In the genomic region with DNA sequence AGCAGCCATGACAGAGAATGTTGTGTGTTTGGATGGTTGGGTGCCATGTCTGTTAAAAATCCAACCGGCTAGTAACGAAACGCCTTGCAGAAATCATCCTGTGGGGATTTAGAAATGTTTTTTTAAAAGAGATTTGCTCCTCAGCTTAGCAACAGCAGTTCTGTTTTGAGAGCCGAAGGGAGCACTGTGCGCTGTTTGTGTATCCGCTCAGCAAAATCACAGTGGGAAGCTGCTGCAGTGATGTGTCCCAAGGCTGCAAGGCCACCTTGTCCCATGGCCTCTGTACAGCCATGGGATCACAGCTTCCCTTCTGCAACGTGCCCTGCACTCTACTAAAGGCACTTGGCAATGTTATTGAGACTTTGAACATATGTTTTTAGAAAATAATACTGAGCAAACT, we compare ENCODE assay signal across 12 cellular contexts. TPM values are rescaled to one million over a fixed set of nuclear protein-coding genes. Genes with fewer than 3 reads are reported as not detected.
DNase-seq lines count a peak whose midpoint lies in the region; ATAC-seq and TF ChIP-seq lines count a peak whose summit lies in the region.
"Had no signal": no experiment of that assay in that cellular context is flagged by ENCODE, and none has a peak within 500 bp of the region (broad histone marks: within the 10 kb centered on the region; RNA-seq: fewer than 3 reads in every experiment).

No MANE protein-coding gene starts in this region.

- H3K4me1 Mint-ChIP-seq in glutamatergic neuron (ENCODE audit: low read depth, unreplicated experiment) (peaks cover 55% of the 10 kb centered on the region), Caco-2 (ENCODE audit: low read depth, unreplicated experiment) (peaks cover 6% of the 10 kb centered on the region)

- peak overlapping the region; percentile 81 for H3K4ac ChIP-seq in trophoblast cell (ENCODE audit: low read depth, low read length)

- no peak overlapping the region for H2BK120ac ChIP-seq in trophoblast cell (ENCODE audit: insufficient read depth, low read length, poor library complexity)

- H2AFZ ChIP-seq in trophoblast cell (ENCODE audit: insufficient read depth, low read length, poor library complexity), result peak overlapping the region; percentile 43

- no TSS peak for BruUV-seq in Caco-2 (replicated peaks; lab: Mats Ljungman, UMichigan)

- H3K9ac ChIP-seq in trophoblast cell (ENCODE audit: low read length), result no peak overlapping the region

- no peak overlapping the region for H3K18ac ChIP-seq in trophoblast cell (ENCODE audit: low read length)

- H3K36me3 Mint-ChIP-seq in glutamatergic neuron (ENCODE audit: unreplicated experiment) (no peaks in the 10 kb centered on the region), Caco-2 (ENCODE audit: insufficient read depth, unreplicated experiment) (no peaks in the 10 kb centered on the region)

- peaks cover 6% of the 10 kb centered on the region for H3K27me3 Mint-ChIP-seq in glutamatergic neuron (ENCODE audit: unreplicated experiment)
- no peaks in the 10 kb centered on the region for H3K27me3 Mint-ChIP-seq in Caco-2 (ENCODE audit: insufficient read depth, unreplicated experiment)

- peaks cover 33% of the 10 kb centered on the region for H3K79me2 ChIP-seq in trophoblast cell (ENCODE audit: control insufficient read depth, insufficient read depth, low read length, poor library complexity)

- peak; percentile 52 for ATAC-seq in Right ventricle myocardium inferior

- H3K79me1 ChIP-seq in trophoblast cell (ENCODE audit: low read length), result peaks cover 9% of the 10 kb centered on the region

- no peak overlapping the region for H4K12ac ChIP-seq in trophoblast cell (ENCODE audit: low read depth, low read length)

- no peak for DNase-seq in Right ventricle myocardium inferior (ENCODE audit: missing footprints)
- no peak for DNase-seq in cardiac septum (ENCODE audit: low spot score)
- DNase-seq in glutamatergic neuron, result no peak
- DNase-seq in trophoblast cell, result no peak
- no peak for DNase-seq in Caco-2
- DNase-seq in SKM-1 treated with dmso at 0.1 percent for 144 hours (lab: John Stamatoyannopoulos, UW; ENCODE audit: unreplicated experiment), result no peak
- DNase-seq in cerebellar cortex (ENCODE audit: low spot score), result no peak
- DNase-seq in GM19240 (ENCODE audit: insufficient read length, low spot score), result no peak
- DNase-seq: DND-41; NCI-H446; stimulated activated naive CD4-positive, alpha-beta T cell; WERI-Rb-1 had no signal

- H3K9me3 Mint-ChIP-seq in glutamatergic neuron (ENCODE audit: unreplicated experiment) (peaks cover 5% of the 10 kb centered on the region), Caco-2 (ENCODE audit: unreplicated experiment) (no peaks in the 10 kb centered on the region)

- H2BK5ac ChIP-seq in trophoblast cell (ENCODE audit: low read depth, low read length, poor library complexity), result no peak overlapping the region

- intact Hi-C loops in Right ventricle myocardium inferior (cut with DNase I), result loop anchor here (5.0 kb wide), 1 partner anchor 37 kb away; no protein-coding TSS in a partner anchor
- intact Hi-C loops in cardiac septum (cut with DNase I), result no loop called here
- intact Hi-C loops in Caco-2 (cut with micrococcal nuclease; ENCODE audit: unreplicated experiment), result no loop called here

- H3K4me3 Mint-ChIP-seq in glutamatergic neuron (ENCODE audit: unreplicated experiment) (peak overlapping the region; percentile 6), Caco-2 (ENCODE audit: unreplicated experiment) (no peak overlapping the region)

- no peak overlapping the region for H3K14ac ChIP-seq in trophoblast cell (ENCODE audit: low read length)

- H4K8ac ChIP-seq in trophoblast cell (ENCODE audit: low read depth, low read length), result no peak overlapping the region

- H3K36me3 ChIP-seq in trophoblast cell (ENCODE audit: control insufficient read depth in 1 of 2, insufficient read depth in 2 of 2, low read length in 2 of 2) (no peaks in the 10 kb centered on the region), Caco-2 (ENCODE audit: control insufficient read depth, insufficient read depth, low read length) (no peaks in the 10 kb centered on the region)
- H3K36me3 ChIP-seq: WERI-Rb-1 had no signal

- H3K23ac ChIP-seq in trophoblast cell (ENCODE audit: low read length), result no peak overlapping the region

- H3K27ac Mint-ChIP-seq in glutamatergic neuron (ENCODE audit: unreplicated experiment) (peak overlapping the region; percentile 36), Caco-2 (ENCODE audit: unreplicated experiment) (no peak overlapping the region)

- CTCF ChIA-PET in Caco-2 (lab: Charles Lee), result no interaction called here

- H4K91ac ChIP-seq in trophoblast cell (ENCODE audit: low read depth, low read length), result no peak overlapping the region

- TF ChIP-seq CTCF in glutamatergic neuron (IDR thresholded peaks at IDR 0.05; ENCODE audit: partially characterized antibody, unreplicated experiment) (no peak), Caco-2 (IDR thresholded peaks at IDR 0.05; ENCODE audit: insufficient read depth in 1 of 2, low read depth in 1 of 2, low read length in 1 of 2, severe bottlenecking in 1 of 2, unreplicated experiment in 1 of 2) (no peak)

- no peak overlapping the region for H3K4me2 ChIP-seq in trophoblast cell (ENCODE audit: low read length)

- H3K4me3 ChIP-seq in trophoblast cell (ENCODE audit: low read depth, low read length) (no peak overlapping the region), Caco-2 (ENCODE audit: low read depth, low read length) (no peak overlapping the region)

- H2BK12ac ChIP-seq in trophoblast cell (ENCODE audit: low read length), result no peak overlapping the region

- no CpG with 5 or more reads among the region's 7 CpGs for WGBS in trophoblast cell (ENCODE audit: extremely low coverage, insufficient coverage, insufficient read length)

- no peaks in the 10 kb centered on the region for H3K9me3 ChIP-seq in trophoblast cell (ENCODE audit: insufficient read depth, low read depth, low read length)
- H3K9me3 ChIP-seq in Caco-2, result no peaks in the 10 kb centered on the region

- no peak overlapping the region for H3K27ac ChIP-seq in trophoblast cell (ENCODE audit: low read depth, low read length)
- H3K27ac ChIP-seq: WERI-Rb-1 had no signal

- H3K27me3 ChIP-seq in trophoblast cell (ENCODE audit: insufficient read depth, low read length), result no peaks in the 10 kb centered on the region
- H3K27me3 ChIP-seq in Caco-2 (replicated peaks; ENCODE audit: control insufficient read depth, insufficient read depth, low read length), result no peaks in the 10 kb centered on the region

- POLR2A ChIA-PET in Caco-2 (lab: Charles Lee), result no interaction called here

- H2AK5ac ChIP-seq in trophoblast cell (ENCODE audit: low read length), result no peak overlapping the region

- H3K4me1 ChIP-seq in trophoblast cell (ENCODE audit: control insufficient read depth in 1 of 2, insufficient read depth in 2 of 2, low read length in 2 of 2) (peaks cover 31 to 35% of the 10 kb centered on the region in 2 experiments), Caco-2 (peaks cover 12% of the 10 kb centered on the region)

RNA-seq across cellular contexts. Expression of gene TRIO, which starts 40.9 kb away (rescaled TPM):
- 56.9 TPM for total RNA-seq in Right ventricle myocardium inferior
- total RNA-seq in cardiac septum, result 89.8 TPM
- total RNA-seq in glutamatergic neuron (ENCODE audit: unreplicated experiment), result 281 TPM
- polyA plus RNA-seq in trophoblast cell (2013), result 47.9 and 49.7 TPM in 2 replicates
- 92.0 and 98.9 TPM in 2 replicates for total RNA-seq in Caco-2 (2022)
